ENCODE assay signal across 17 cellular contexts in the genomic region with DNA sequence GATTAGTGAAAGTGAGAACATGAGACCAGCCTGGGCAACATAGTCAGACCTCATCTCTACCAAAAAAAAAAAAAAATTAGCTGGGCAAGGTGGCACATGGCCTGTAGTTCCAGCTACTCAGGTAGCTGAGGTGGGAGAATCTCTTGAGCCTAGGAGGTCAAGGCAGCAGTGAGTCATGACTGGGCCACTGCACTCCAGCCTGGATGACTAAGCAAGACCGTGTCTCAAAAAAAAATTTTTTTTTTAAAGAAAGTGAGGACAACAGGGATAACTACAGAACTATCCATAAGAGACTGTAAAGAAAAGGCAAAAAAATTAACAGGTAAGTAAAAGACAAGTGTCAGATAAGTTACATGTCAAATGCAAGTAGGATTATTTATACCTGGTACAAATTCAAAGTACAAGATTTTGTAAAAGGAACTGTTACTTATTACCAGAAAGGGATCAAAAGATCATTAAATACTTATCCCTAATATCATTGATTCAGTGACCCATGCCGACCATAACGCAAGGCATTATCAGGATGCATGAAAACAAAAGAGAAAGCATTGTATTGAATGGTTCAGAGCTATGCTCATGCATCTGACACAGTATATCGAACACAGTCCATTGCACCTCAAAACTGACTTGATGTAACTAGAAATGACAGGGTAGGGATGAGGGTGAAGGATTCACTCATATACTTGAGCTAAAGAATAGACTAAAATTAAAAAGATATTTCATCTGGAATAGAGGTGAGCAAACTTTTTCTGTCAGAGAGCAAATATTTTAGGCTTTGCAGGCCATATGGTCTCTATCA. TPM values are rescaled to one million over a fixed set of nuclear protein-coding genes. Genes with fewer than 3 reads are reported as not detected.
DNase-seq lines count a peak whose midpoint lies in the region; ATAC-seq and TF ChIP-seq lines count a peak whose summit lies in the region.
"Had no signal": no experiment of that assay in that cellular context is flagged by ENCODE, and none has a peak within 500 bp of the region (broad histone marks: within the 10 kb centered on the region; RNA-seq: fewer than 3 reads in every experiment).

No MANE protein-coding gene starts in this region.

- in situ Hi-C loops in Caki2 (cut with HindIII; ENCODE audit: low pct_unique_long_range_greater_than_20kb, low sequenced_read_pairs), result no loop called here
- in situ Hi-C loops in brain microvascular endothelial cell (cut with HindIII; ENCODE audit: low pct_ligation_motif_present, low sequenced_read_pairs), result no loop called here

- H3K36me3 ChIP-seq in brain microvascular endothelial cell (replicated peaks) (no peaks in the 10 kb centered on the region), colonic mucosa (no peaks in the 10 kb centered on the region)
- H3K36me3 ChIP-seq: gastrocnemius medialis, prostate gland, tibial artery had no signal

- DNase-seq in Caki2 (ENCODE audit: low read depth) (peak; percentile 72), LoVo (ENCODE audit: low spot score) (peak; percentile 41), brain microvascular endothelial cell (peak; percentile 49), islet precursor cell (peak; percentile 76), colonic mucosa (no peak), medulla oblongata (ENCODE audit: extremely low spot score) (no peak)
- DNase-seq in stimulated activated CD4-positive, alpha-beta T cell treated with anti-CD3 and anti-CD28 coated beads, Interleukin-12 subunit alpha, Interleukin-12 subunit beta, amount 100 ng/mL, for 4 hours, result no peak
- DNase-seq: activated CD4-positive, alpha-beta T cell treated with anti-CD3 and anti-CD28 coated beads, Interleukin-2, amount 10 ng/mL, durations not matched to agents 24 days and 14 days; activated T-cell treated with anti-CD3 and anti-CD28 coated beads, Interleukin-2, amount 50 U/mL, for 1 hour; amniotic stem cell; gastrocnemius medialis; RPMI8226; T-helper 17 cell; tibial artery had no signal

- H3K27ac ChIP-seq in brain microvascular endothelial cell, result no peak overlapping the region
- H3K27ac ChIP-seq in colonic mucosa, result no peak overlapping the region
- H3K27ac ChIP-seq: gastrocnemius medialis, prostate gland, tibial artery had no signal

- no peaks in the 10 kb centered on the region for H3K9me3 ChIP-seq in colonic mucosa
- H3K9me3 ChIP-seq: gastrocnemius medialis, prostate gland, tibial artery had no signal

- H3K4me1 ChIP-seq in colonic mucosa, result no peaks in the 10 kb centered on the region
- H3K4me1 ChIP-seq: gastrocnemius medialis, prostate gland, tibial artery had no signal

- TF ChIP-seq CTCF in brain microvascular endothelial cell (IDR thresholded peaks at IDR 0.05; ENCODE audit: low read depth, low read length, missing control alignments), result no peak
- no peak for TF ChIP-seq CTCF in colonic mucosa (IDR thresholded peaks at IDR 0.05)

- no peak overlapping the region for H3K4me3 ChIP-seq in brain microvascular endothelial cell (ENCODE audit: low read depth, low read length)
- H3K4me3 ChIP-seq in colonic mucosa, result no peak overlapping the region
- H3K4me3 ChIP-seq: gastrocnemius medialis, prostate gland, tibial artery had no signal

- H3K9ac ChIP-seq in colonic mucosa (ENCODE audit: low read depth in 2 of 2, low read length in 2 of 2), result no peak overlapping the region

- H3K27me3 ChIP-seq in brain microvascular endothelial cell (replicated peaks) (no peaks in the 10 kb centered on the region), colonic mucosa (no peaks in the 10 kb centered on the region)
- H3K27me3 ChIP-seq: gastrocnemius medialis had no signal

- no peak for ATAC-seq in GM19035 (IDR thresholded peaks at IDR 0.05; ENCODE audit: unreplicated experiment)
- ATAC-seq: gastrocnemius medialis, T-helper 17 cell had no signal

- intact Hi-C loops in colonic mucosa (cut with DNase I), result no loop called here

RNA-seq across cellular contexts. Expression of gene SPP1, which starts 13.3 kb away (rescaled TPM):
- total RNA-seq in Caki2 (2014; rRNA removed; shearing (Covaris generic); ENCODE audit: low replicate concordance), result 7,203 and 7,403 TPM in 2 replicates
- total RNA-seq in colonic mucosa, result 10 to 100 TPM in 1 of 2 donors, 1 to 10 TPM in 1; 3.9 to 11.6 TPM
- total RNA-seq: myocyte, T-helper 17 cell had no signal

RNA-seq across cellular contexts. Expression of gene PKD2, which starts 45.2 kb away (rescaled TPM):
- 16.6 and 38.8 TPM in 2 replicates for total RNA-seq in Caki2 (2014; rRNA removed; shearing (Covaris generic); ENCODE audit: low replicate concordance)
- total RNA-seq in colonic mucosa, result 1 to 10 TPM; 5.9 to 9.2 TPM

Comparison
In these comparisons a context has a peak if more than half of its experiments do, and no peak if none do; other contexts are left out.
1. DNase-seq: peak in Caki2 (single experiment), LoVo (single experiment), brain microvascular endothelial cell (single experiment) and islet precursor cell (single experiment); none in colonic mucosa (single experiment), medulla oblongata (single experiment) and stimulated activated CD4-positive, alpha-beta T cell treated with anti-CD3 and anti-CD28 coated beads, Interleukin-12 subunit alpha, Interleukin-12 subunit beta, amount 100 ng/mL, for 4 hours (single experiment).
2. RNA of gene SPP1, which starts 13.3 kb away (total RNA-seq): 7,203 to 7,403 TPM in Caki2; 3.9 to 11.6 TPM in colonic mucosa; every median in the first group is over 100 times any median in the second.